Comparison of ENCODE assay signal across 13 cellular contexts in genomic region chr6:14274552-14275492, GRCh38.
DNase-seq lines count a peak whose midpoint lies in the region; ATAC-seq and TF ChIP-seq lines count a peak whose summit lies in the region.
"Had no signal": no experiment of that assay in that cellular context is flagged by ENCODE, and none has a peak within 500 bp of the region (broad histone marks: within the 10 kb centered on the region; RNA-seq: fewer than 3 reads in every experiment).

No MANE protein-coding gene starts in this region.

- peak; percentile 14 to 42 for DNase-seq in Kasumi-1 (lab: John Stamatoyannopoulos, UW)
- DNase-seq in cerebellar cortex (ENCODE audit: low spot score): peak; percentile 53
- no peak for DNase-seq in neural crest cell (ENCODE audit: low read depth, low spot score)
- no peak for DNase-seq in KG1 (lab: John Stamatoyannopoulos, UW)
- DNase-seq in DMS79 treated with DMSO at 0.1 percent for 48 hours (lab: John Stamatoyannopoulos, UW): no peak
- no peak for DNase-seq in progenitor cell of endocrine pancreas (ENCODE audit: low spot score, unreplicated experiment)
- DNase-seq: activated CD4-positive, CD25-positive, alpha-beta regulatory T cell; erythroblast; pancreas; stimulated activated CD4-positive, alpha-beta T cell treated with anti-CD3 and anti-CD28 coated beads, Interleukin-1b, Interleukin-23, amount 100 ng/mL, for 48 hours had no signal

- ATAC-seq in HG03378 (IDR thresholded peaks at IDR 0.05; ENCODE audit: unreplicated experiment): no peak
- ATAC-seq: pancreas had no signal

- H3K27ac Mint-ChIP-seq in neural crest cell (ENCODE audit: unreplicated experiment): peak overlapping the region; percentile 69
- no peak overlapping the region for H3K27ac Mint-ChIP-seq in progenitor cell of endocrine pancreas

- peaks cover 6% of the 10 kb centered on the region for H3K36me3 Mint-ChIP-seq in neural crest cell (ENCODE audit: low read depth)
- no peaks in the 10 kb centered on the region for H3K36me3 Mint-ChIP-seq in progenitor cell of endocrine pancreas (ENCODE audit: insufficient read depth)

- H3K9me3 Mint-ChIP-seq in neural crest cell (peaks cover 7% of the 10 kb centered on the region), progenitor cell of endocrine pancreas (ENCODE audit: low read depth) (peaks cover 3% of the 10 kb centered on the region)

- H3K4me1 Mint-ChIP-seq in neural crest cell: peaks cover 20% of the 10 kb centered on the region
- peaks cover 1% of the 10 kb centered on the region for H3K4me1 Mint-ChIP-seq in progenitor cell of endocrine pancreas (ENCODE audit: low read depth)

- H3K27me3 Mint-ChIP-seq in neural crest cell (ENCODE audit: low read depth) (no peaks in the 10 kb centered on the region), progenitor cell of endocrine pancreas (peaks cover 27% of the 10 kb centered on the region)

- H3K4me3 Mint-ChIP-seq in neural crest cell (no peak overlapping the region), progenitor cell of endocrine pancreas (ENCODE audit: low read depth) (no peak overlapping the region)

- TF ChIP-seq CTCF in C4-2B (conservative IDR thresholded peaks at IDR 0.05): no peak
- TF ChIP-seq CTCF in neural crest cell (conservative IDR thresholded peaks at IDR 0.05): no peak
- no peak for TF ChIP-seq CTCF in progenitor cell of endocrine pancreas (IDR thresholded peaks at IDR 0.05; ENCODE audit: unreplicated experiment)

- peak overlapping the region; percentile 17 for H3K27ac ChIP-seq in C4-2B
- H3K27ac ChIP-seq: pancreas, SK-N-MC had no signal

Comparison
In these comparisons a context has a peak if more than half of its experiments do, and no peak if none do; other contexts are left out.
1. DNase-seq: peak in Kasumi-1 (2 of 2) and cerebellar cortex (single experiment); none in neural crest cell (single experiment), KG1 (single experiment), DMS79 treated with DMSO at 0.1 percent for 48 hours (single experiment) and progenitor cell of endocrine pancreas (single experiment).